Comparison of ENCODE assay signal across 22 cellular contexts in genomic region chr17:41419712-41420111, GRCh38. TPM values are rescaled to one million over a fixed set of nuclear protein-coding genes. Genes with fewer than 3 reads are reported as not detected.
DNase-seq lines count a peak whose midpoint lies in the region; ATAC-seq and TF ChIP-seq lines count a peak whose summit lies in the region.
"Had no signal": no experiment of that assay in that cellular context is flagged by ENCODE, and none has a peak within 500 bp of the region (broad histone marks: within the 10 kb centered on the region; RNA-seq: fewer than 3 reads in every experiment).

No MANE protein-coding gene starts in this region.

- H3K9me3 ChIP-seq in breast epithelium, result no peaks in the 10 kb centered on the region
- H3K9me3 ChIP-seq in esophagus squamous epithelium, result no peaks in the 10 kb centered on the region
- H3K9me3 ChIP-seq in psoas muscle, result no peaks in the 10 kb centered on the region
- no peaks in the 10 kb centered on the region for H3K9me3 ChIP-seq in left lung
- H3K9me3 ChIP-seq: BLaER1, SJSA1 had no signal

- H3K9me3 Mint-ChIP-seq in type B pancreatic cell, result no peaks in the 10 kb centered on the region
- H3K9me3 Mint-ChIP-seq: CD4-positive, alpha-beta memory T cell had no signal

- H3K27me3 ChIP-seq in breast epithelium, result no peaks in the 10 kb centered on the region
- H3K27me3 ChIP-seq in esophagus squamous epithelium, result no peaks in the 10 kb centered on the region
- H3K27me3 ChIP-seq in psoas muscle (ENCODE audit: insufficient read depth in 3 of 3, low read length in 2 of 3), result peaks cover 0 to 2% (median 0%) of the 10 kb centered on the region in 3 donors
- no peaks in the 10 kb centered on the region for H3K27me3 ChIP-seq in left lung
- H3K27me3 ChIP-seq: BLaER1, SJSA1 had no signal

- H3K4me1 ChIP-seq in breast epithelium, result peaks cover 0 to 9% of the 10 kb centered on the region in 2 donors
- H3K4me1 ChIP-seq in esophagus squamous epithelium, result peaks cover 10 to 60% (median 33%) of the 10 kb centered on the region in 3 donors
- H3K4me1 ChIP-seq in psoas muscle, result peaks cover 5% of the 10 kb centered on the region
- H3K4me1 ChIP-seq in left lung, result no peaks in the 10 kb centered on the region
- H3K4me1 ChIP-seq: BLaER1 had no signal

- H3K27me3 Mint-ChIP-seq in type B pancreatic cell, result no peaks in the 10 kb centered on the region
- H3K27me3 Mint-ChIP-seq: CD4-positive, alpha-beta memory T cell had no signal

- no peak overlapping the region for H3K4me3 Mint-ChIP-seq in type B pancreatic cell

- intact Hi-C loops in breast epithelium (cut with DNase I; ENCODE audit: low total_unique reads), result no loop called here
- intact Hi-C loops in esophagus squamous epithelium (cut with DNase I), result no loop called here
- intact Hi-C loops in psoas muscle (cut with DNase I), result loop anchor here in 1 of 2 donors (10.0 kb wide), 1 partner anchor 225 kb away; no protein-coding TSS in a partner anchor
- intact Hi-C loops in left lung (cut with DNase I), result no loop called here

- H3K27ac ChIP-seq in breast epithelium (peak overlapping the region; percentile 68 to 82), esophagus squamous epithelium (peak overlapping the region; percentile 16 to 74 (median 55)), psoas muscle (no peak overlapping the region), left lung (no peak overlapping the region)
- H3K27ac ChIP-seq: BLaER1, GM23248, SJSA1 had no signal

- H3K4me3 ChIP-seq in Jurkat, Clone E6-1 (ENCODE audit: low read length), result no peak overlapping the region
- H3K4me3 ChIP-seq in breast epithelium (no peak overlapping the region), esophagus squamous epithelium (no peak overlapping the region), psoas muscle (no peak overlapping the region), left lung (no peak overlapping the region)
- H3K4me3 ChIP-seq: BLaER1, GM12878, GM23248, SJSA1 had no signal

- 38% methylated on average over 3 of the region's 4 CpGs; no CpG with 5 or more reads in 1 of the 2 donors for WGBS in esophagus squamous epithelium, 2 donors
- WGBS in psoas muscle, 3 donors, result 37 to 70% (median 43%) methylated on average over 4 of the region's 4 CpGs

- TF ChIP-seq POLR2A in breast epithelium (IDR thresholded peaks at IDR 0.05) (no peak), esophagus squamous epithelium (IDR thresholded peaks at IDR 0.05) (no peak)

- H3K36me3 ChIP-seq in breast epithelium (no peaks in the 10 kb centered on the region), esophagus squamous epithelium (no peaks in the 10 kb centered on the region), psoas muscle (ENCODE audit: insufficient read depth in 1 of 2, low read depth in 1 of 2) (no peaks in the 10 kb centered on the region), left lung (no peaks in the 10 kb centered on the region)
- H3K36me3 ChIP-seq: BLaER1, SJSA1 had no signal

- peaks cover 5% of the 10 kb centered on the region for H3K36me3 Mint-ChIP-seq in type B pancreatic cell
- H3K36me3 Mint-ChIP-seq: CD4-positive, alpha-beta memory T cell had no signal

- no peak overlapping the region for H3K27ac Mint-ChIP-seq in type B pancreatic cell

- no peak for TF ChIP-seq CTCF in breast epithelium (IDR thresholded peaks at IDR 0.05)
- no peak for TF ChIP-seq CTCF in esophagus squamous epithelium (IDR thresholded peaks at IDR 0.05)
- no peak for TF ChIP-seq CTCF in psoas muscle (IDR thresholded peaks at IDR 0.05)
- no peak for TF ChIP-seq CTCF in left lung (IDR thresholded peaks at IDR 0.05)
- TF ChIP-seq CTCF in type B pancreatic cell (conservative IDR thresholded peaks at IDR 0.05), result no peak

- DNase-seq in Jurkat, Clone E6-1 (ENCODE audit: low read depth, low spot score), result peak; percentile 12
- DNase-seq in breast epithelium (ENCODE audit: low spot score in 2 of 2) (peak in 1 of 2 donors; percentile 89), esophagus squamous epithelium (lab: John Stamatoyannopoulos, UW) (no peak), psoas muscle (no peak), left lung (no peak), mesenteric fat pad (ENCODE audit: low spot score) (no peak), type B pancreatic cell (ENCODE audit: extremely low spot score, unreplicated experiment) (no peak), NCI-H774 (lab: John Stamatoyannopoulos, UW) (no peak)
- DNase-seq: DMS153, KG1, MV-4-11, NCI-H1694 treated with DMSO at 0.1 percent for 48 hours, NCI-H2107, NCI-H510A treated with DMSO at 0.1 percent for 48 hours had no signal

- peaks cover 28% of the 10 kb centered on the region for H3K4me1 Mint-ChIP-seq in type B pancreatic cell (ENCODE audit: unreplicated experiment)

- peak in 3 of 4 donors; percentile 62 to 78 (median 70) for ATAC-seq in psoas muscle
- no peak for ATAC-seq in left lung
- ATAC-seq: GM12878, HCT116 had no signal

RNA-seq across cellular contexts. Expression of gene KRT37, which starts 4.7 kb away (rescaled TPM):
- polyA plus RNA-seq in Jurkat, Clone E6-1 (2012; ENCODE audit: insufficient read depth, insufficient read length), result not detected
- not detected for total RNA-seq in breast epithelium
- total RNA-seq in esophagus squamous epithelium, result not detected
- total RNA-seq in psoas muscle, result not detected
- not detected for polyA plus RNA-seq in psoas muscle
- total RNA-seq in left lung, result not detected
- not detected for total RNA-seq in mesenteric fat pad
- not detected in 2 replicates for total RNA-seq in type B pancreatic cell (ENCODE audit: low replicate concordance)
- total RNA-seq: A673; CD4-positive, alpha-beta memory T cell; GM12878; GM23248; SJSA1 had no signal
- polyA plus RNA-seq: CD4-positive, alpha-beta memory T cell; GM12878; GM23248 had no signal

RNA-seq across cellular contexts. Expression of gene KRT38, which starts 21.1 kb away (rescaled TPM):
- polyA plus RNA-seq in Jurkat, Clone E6-1 (2012; ENCODE audit: insufficient read depth, insufficient read length), result not detected
- total RNA-seq in breast epithelium, result not detected
- under 1 TPM in 1 of 4 donors, not detected in 3; 0.18 TPM for total RNA-seq in esophagus squamous epithelium
- total RNA-seq in psoas muscle, result not detected
- under 1 TPM in 1 of 3 donors, not detected in 2; 0.03 TPM for polyA plus RNA-seq in psoas muscle
- total RNA-seq in left lung, result not detected
- total RNA-seq in mesenteric fat pad, result not detected
- not detected in 2 replicates for total RNA-seq in type B pancreatic cell (ENCODE audit: low replicate concordance)
- total RNA-seq: A673; CD4-positive, alpha-beta memory T cell; GM12878; GM23248; PC-3; SJSA1 had no signal
- polyA plus RNA-seq: CD4-positive, alpha-beta memory T cell; GM12878; GM23248 had no signal

RNA-seq across cellular contexts. Expression of gene KRT31, which starts 22.3 kb away (rescaled TPM):
- not detected for polyA plus RNA-seq in Jurkat, Clone E6-1 (2012; ENCODE audit: insufficient read depth, insufficient read length)
- total RNA-seq in breast epithelium (not detected), esophagus squamous epithelium (1 to 10 TPM in 2 of 4 donors, under 1 TPM in 1, not detected in 1; 0.79 to 2.5 (median 1.5) TPM), psoas muscle (1 to 10 TPM in 2 of 4 donors, under 1 TPM in 2; 0.38 to 4.6 (median 2.7) TPM), left lung (not detected), mesenteric fat pad (not detected), type B pancreatic cell (ENCODE audit: low replicate concordance) (0.79 TPM in 1 of 2 replicates, not detected in the other)
- 1 to 10 TPM in 1 of 3 donors, under 1 TPM in 2; 0.18 to 2.8 (median 0.23) TPM for polyA plus RNA-seq in psoas muscle
- total RNA-seq: A673; CD4-positive, alpha-beta memory T cell; GM12878; GM23248; PC-3; SJSA1 had no signal
- polyA plus RNA-seq: CD4-positive, alpha-beta memory T cell; GM12878; GM23248 had no signal

RNA-seq across cellular contexts. Expression of gene KRT34, which starts 37.6 kb away (rescaled TPM):
- polyA plus RNA-seq in Jurkat, Clone E6-1 (2012; ENCODE audit: insufficient read depth, insufficient read length), result not detected
- total RNA-seq in breast epithelium (not detected), esophagus squamous epithelium (1 to 10 TPM in 1 of 4 donors, under 1 TPM in 3; 0.40 to 1.1 (median 0.64) TPM), psoas muscle (not detected), left lung (not detected), mesenteric fat pad (not detected), type B pancreatic cell (ENCODE audit: low replicate concordance) (not detected in 2 replicates)
- polyA plus RNA-seq in psoas muscle, result not detected
- total RNA-seq: A673; CD4-positive, alpha-beta memory T cell; GM12878 had no signal
- polyA plus RNA-seq: CD4-positive, alpha-beta memory T cell; GM12878 had no signal

RNA-seq across cellular contexts. Expression of gene KRT32, which starts 47.5 kb away (rescaled TPM):
- polyA plus RNA-seq in Jurkat, Clone E6-1 (2012; ENCODE audit: insufficient read depth, insufficient read length), result not detected
- total RNA-seq in breast epithelium (under 1 TPM in 2 of 3 donors, not detected in 1; 0.33 to 0.73 TPM), esophagus squamous epithelium (10 to 100 TPM in 1 of 4 donors, 1 to 10 TPM in 2, under 1 TPM in 1; 0.61 to 12.8 (median 4.6) TPM), psoas muscle (under 1 TPM in 1 of 4 donors, not detected in 3; 0.15 TPM), left lung (not detected), mesenteric fat pad (not detected), type B pancreatic cell (ENCODE audit: low replicate concordance) (0.17 and 0.83 TPM in 2 replicates)
- polyA plus RNA-seq in psoas muscle, result under 1 TPM in 2 of 3 donors, not detected in 1; 0.12 to 0.31 TPM
- total RNA-seq: A673; CD4-positive, alpha-beta memory T cell; GM12878; GM23248; SJSA1 had no signal
- polyA plus RNA-seq: CD4-positive, alpha-beta memory T cell; GM12878; GM23248 had no signal

Comparison
In these comparisons a context has a peak if more than half of its experiments do, and no peak if none do; other contexts are left out.
1. H3K27ac ChIP-seq: peak in breast epithelium (2 of 2) and esophagus squamous epithelium (4 of 4); none in psoas muscle (single experiment) and left lung (0 of 2).